In the genomic region with DNA sequence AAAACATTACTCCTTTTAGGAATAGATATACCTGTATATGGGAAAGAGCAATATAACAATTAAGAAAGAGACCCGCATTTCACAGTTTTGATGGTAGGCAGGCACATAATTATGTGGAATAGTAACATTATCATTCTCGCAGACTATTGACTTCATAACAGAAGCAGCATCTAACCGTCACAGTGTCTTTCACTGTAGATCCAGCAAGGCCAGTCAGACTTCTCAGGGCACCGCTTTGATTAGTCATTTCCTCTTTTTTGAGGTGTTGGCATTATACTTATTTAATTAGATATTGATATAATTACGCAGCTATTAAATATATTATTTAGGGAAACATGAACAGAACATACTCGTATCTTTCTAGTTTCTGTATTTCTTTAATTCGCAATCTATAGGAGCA, we compare ENCODE assay signal across 3 cellular contexts.
"Had no signal": no experiment of that assay in that cellular context is flagged by ENCODE, and none has a peak within 500 bp of the region (broad histone marks: within the 10 kb centered on the region; RNA-seq: fewer than 3 reads in every experiment).

No MANE protein-coding gene starts in this region.

- ATAC-seq: GM12878 had no signal

- H3K4me3 ChIP-seq: GM12878 had no signal

- DNase-seq: GDM1, GF-D8 had no signal
